In the genomic region with DNA sequence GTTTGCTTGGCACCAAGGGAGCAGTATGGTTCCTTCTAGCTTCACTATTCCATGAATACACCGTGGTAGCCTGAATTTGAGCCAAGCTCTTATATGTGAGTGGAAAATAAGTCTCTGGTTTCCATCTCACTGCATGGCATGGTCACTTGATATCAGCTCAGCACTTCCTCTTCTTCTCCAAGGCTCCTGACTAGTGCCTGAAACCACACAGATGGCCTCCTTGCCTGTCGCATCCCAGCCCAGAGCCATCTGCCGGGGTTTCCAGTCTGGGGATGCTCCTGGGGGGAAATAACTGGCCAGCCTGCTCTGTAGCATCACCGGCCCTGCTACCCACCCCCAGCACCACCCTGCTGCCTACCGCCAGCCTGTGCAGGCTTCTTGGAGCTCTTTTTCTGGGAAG, we compare ENCODE assay signal across 22 cellular contexts. TPM values are rescaled to one million over a fixed set of nuclear protein-coding genes. Genes with fewer than 3 reads are reported as not detected.
DNase-seq lines count a peak whose midpoint lies in the region; ATAC-seq and TF ChIP-seq lines count a peak whose summit lies in the region.
"Had no signal": no experiment of that assay in that cellular context is flagged by ENCODE, and none has a peak within 500 bp of the region (broad histone marks: within the 10 kb centered on the region; RNA-seq: fewer than 3 reads in every experiment).

No MANE protein-coding gene starts in this region.

- H3K27me3 ChIP-seq in neuronal stem cell (ENCODE audit: control insufficient read depth in 3 of 3, insufficient read depth in 3 of 3, low read depth in 1 of 3, low read length in 3 of 3): peaks cover 0 to 18% (median 0%) of the 10 kb centered on the region in 3 experiments
- H3K27me3 ChIP-seq: BLaER1 treated with 17β-estradiol and CSF1 and Interleukin-3, amounts not matched to agents 10 nM and 100 nM had no signal

- H2AFZ ChIP-seq in neuronal stem cell (ENCODE audit: low read length): no peak overlapping the region

- H3K27ac Mint-ChIP-seq in osteocyte (ENCODE audit: unreplicated experiment): no peak overlapping the region

- no peak overlapping the region for H2BK120ac ChIP-seq in neuronal stem cell (ENCODE audit: low read depth, low read length)

- no peak overlapping the region for H2AK5ac ChIP-seq in neuronal stem cell (ENCODE audit: low read depth, low read length)

- H3K4me2 ChIP-seq in neuronal stem cell (ENCODE audit: insufficient read depth, low read length, poor library complexity, severe bottlenecking): no peak overlapping the region

- no peak overlapping the region for H3K27ac ChIP-seq in neuronal stem cell (replicated peaks; ENCODE audit: low read length)
- H3K27ac ChIP-seq: BLaER1 treated with 17β-estradiol and CSF1 and Interleukin-3, amounts not matched to agents 10 nM and 100 nM had no signal

- WGBS in neuronal stem cell (ENCODE audit: extremely low coverage in 2 of 2, insufficient read length in 2 of 2, insufficient replicate concordance in 1 of 2), 2 donors: no CpG with 5 or more reads among the region's 5 CpGs

- H2BK15ac ChIP-seq in neuronal stem cell (ENCODE audit: low read length): peak overlapping the region; percentile 30

- no peaks in the 10 kb centered on the region for H3K9me3 Mint-ChIP-seq in osteocyte (ENCODE audit: unreplicated experiment)

- H3K18ac ChIP-seq in neuronal stem cell (ENCODE audit: low read length): no peak overlapping the region

- H3K4me3 Mint-ChIP-seq in osteocyte (ENCODE audit: unreplicated experiment): no peak overlapping the region
- H3K4me3 Mint-ChIP-seq: CD4-positive, alpha-beta memory T cell had no signal

- H3K9me3 ChIP-seq in neuronal stem cell (replicated peaks in 1 of 2; ENCODE audit: control insufficient read depth in 2 of 2, insufficient read depth in 1 of 2, low read depth in 1 of 2, low read length in 2 of 2): no peaks in the 10 kb centered on the region
- H3K9me3 ChIP-seq: BLaER1 treated with 17β-estradiol and CSF1 and Interleukin-3, amounts not matched to agents 10 nM and 100 nM had no signal

- H3K9ac ChIP-seq in neuronal stem cell (ENCODE audit: low read depth, low read length, poor library complexity): no peak overlapping the region
- H3K9ac ChIP-seq: BLaER1 treated with 17β-estradiol and CSF1 and Interleukin-3, amounts not matched to agents 10 nM and 100 nM had no signal

- no peaks in the 10 kb centered on the region for H3K36me3 ChIP-seq in neuronal stem cell (replicated peaks in 1 of 2; ENCODE audit: control insufficient read depth in 2 of 2, insufficient read depth in 2 of 2, low read length in 2 of 2)
- H3K36me3 ChIP-seq: BLaER1 treated with 17β-estradiol and CSF1 and Interleukin-3, amounts not matched to agents 10 nM and 100 nM had no signal

- H3K4me1 ChIP-seq in neuronal stem cell (ENCODE audit: control insufficient read depth in 2 of 2, insufficient read depth in 1 of 2, low read depth in 1 of 2, low read length in 2 of 2): peaks cover 0 to 1% of the 10 kb centered on the region in 2 donors

- H2BK12ac ChIP-seq in neuronal stem cell (ENCODE audit: low read length): no peak overlapping the region

- no peak overlapping the region for H3K14ac ChIP-seq in neuronal stem cell (ENCODE audit: low read length)

- no peaks in the 10 kb centered on the region for H3K79me1 ChIP-seq in neuronal stem cell (ENCODE audit: low read depth, low read length)

- H3K36me3 Mint-ChIP-seq in osteocyte (ENCODE audit: unreplicated experiment): no peaks in the 10 kb centered on the region
- H3K36me3 Mint-ChIP-seq: CD4-positive, alpha-beta memory T cell had no signal

- TF ChIP-seq CTCF in osteocyte (IDR thresholded peaks at IDR 0.05): no peak

- no peaks in the 10 kb centered on the region for H3K27me3 Mint-ChIP-seq in osteocyte (ENCODE audit: unreplicated experiment)

- no peak overlapping the region for H3K4me3 ChIP-seq in neuronal stem cell (ENCODE audit: low read length in 2 of 2)
- H3K4me3 ChIP-seq: BLaER1 treated with 17β-estradiol and CSF1 and Interleukin-3, amounts not matched to agents 10 nM and 100 nM had no signal

- ATAC-seq in SK-N-SH treated with all-trans-retinoic acid at 6 μM for 48 hours (peak; percentile 73), GM21825 (IDR thresholded peaks at IDR 0.05; ENCODE audit: unreplicated experiment) (no peak)
- ATAC-seq: HCT116, PC-3 had no signal

- no peak overlapping the region for H4K91ac ChIP-seq in neuronal stem cell (ENCODE audit: low read depth, low read length, poor library complexity)

- DNase-seq in NCI-H82 (lab: John Stamatoyannopoulos, UW) (peak; percentile 57), NCI-H82 treated with DMSO at 0.1 percent for 48 hours (lab: John Stamatoyannopoulos, UW; ENCODE audit: unreplicated experiment) (no peak), NCI-H2171 treated with DMSO at 0.1 percent for 48 hours (lab: John Stamatoyannopoulos, UW) (peak; percentile 76), neuronal stem cell (ENCODE audit: low spot score) (no peak), osteocyte (ENCODE audit: extremely low spot score, unreplicated experiment) (no peak)
- no peak for DNase-seq in activated T-cell treated with anti-CD3 and anti-CD28 coated beads, Interleukin-2, amount 50 U/mL, for 48 hours
- DNase-seq: 8988T; CD4-positive, alpha-beta memory T cell; DMS53; GDM1; GOT3; Kasumi-1; NCI-H1417 treated with DMSO at 0.1 percent for 48 hours; NCI-H1930; PC-3; Right ventricle myocardium superior; T-helper 2 cell had no signal

- no peak overlapping the region for H3K23ac ChIP-seq in neuronal stem cell (ENCODE audit: low read depth, low read length, poor library complexity)

- peaks cover 2% of the 10 kb centered on the region for H3K4me1 Mint-ChIP-seq in osteocyte (ENCODE audit: unreplicated experiment)
- H3K4me1 Mint-ChIP-seq: CD4-positive, alpha-beta memory T cell had no signal

- peak overlapping the region; percentile 26 for H2BK5ac ChIP-seq in neuronal stem cell (ENCODE audit: low read length)

- no peak overlapping the region for H3K4ac ChIP-seq in neuronal stem cell (ENCODE audit: low read length)

- no peak overlapping the region for H4K8ac ChIP-seq in neuronal stem cell (ENCODE audit: low read depth, low read length)

TF ChIP-seq in SK-N-SH treated with all-trans-retinoic acid at 6 μM for 48 hours, 23 proteins besides CTCF, POLR2A, EP300 and RAD21:
- TF ChIP-seq ESRRG (CRISPR knock-in tag; IDR thresholded peaks at IDR 0.05) (no peak), ZFP30 (CRISPR knock-in tag; IDR thresholded peaks at IDR 0.05) (no peak), RARB (CRISPR knock-in tag; IDR thresholded peaks at IDR 0.05) (no peak), TCF4 (CRISPR knock-in tag; IDR thresholded peaks at IDR 0.05; ENCODE audit: borderline replicate concordance) (no peak), ZNF565 (CRISPR knock-in tag; conservative IDR thresholded peaks at IDR 0.05; ENCODE audit: low read depth) (no peak), SNAI2 (CRISPR knock-in tag; IDR thresholded peaks at IDR 0.05) (no peak), ZNF70 (CRISPR knock-in tag; IDR thresholded peaks at IDR 0.05) (no peak), ZFP3 (CRISPR knock-in tag; IDR thresholded peaks at IDR 0.05) (no peak), OSR1 (CRISPR knock-in tag; IDR thresholded peaks at IDR 0.05) (no peak), BACH2 (CRISPR knock-in tag; IDR thresholded peaks at IDR 0.05; ENCODE audit: borderline replicate concordance) (no peak), PPARA (CRISPR knock-in tag; IDR thresholded peaks at IDR 0.05; ENCODE audit: borderline replicate concordance) (no peak)
- TF ChIP-seq, protein P1, sequence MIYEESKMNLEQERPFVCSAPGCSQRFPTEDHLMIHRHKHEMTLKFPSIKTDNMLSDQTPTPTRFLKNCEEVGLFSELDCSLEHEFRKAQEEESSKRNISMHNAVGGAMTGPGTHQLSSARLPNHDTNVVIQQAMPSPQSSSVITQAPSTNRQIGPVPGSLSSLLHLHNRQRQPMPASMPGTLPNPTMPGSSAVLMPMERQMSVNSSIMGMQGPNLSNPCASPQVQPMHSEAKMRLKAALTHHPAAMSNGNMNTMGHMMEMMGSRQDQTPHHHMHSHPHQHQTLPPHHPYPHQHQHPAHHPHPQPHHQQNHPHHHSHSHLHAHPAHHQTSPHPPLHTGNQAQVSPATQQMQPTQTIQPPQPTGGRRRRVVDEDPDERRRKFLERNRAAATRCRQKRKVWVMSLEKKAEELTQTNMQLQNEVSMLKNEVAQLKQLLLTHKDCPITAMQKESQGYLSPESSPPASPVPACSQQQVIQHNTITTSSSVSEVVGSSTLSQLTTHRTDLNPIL (CRISPR knock-in tag; IDR thresholded peaks at IDR 0.05; ENCODE audit: low read depth): no peak
TF ChIP-seq in SK-N-SH treated with all-trans-retinoic acid at 6 μM for 48 hours: peak in this region for 0.

RNA-seq across cellular contexts. Expression of gene MARCHF4, which starts 7.7 kb away (rescaled TPM):
- polyA plus RNA-seq in neuronal stem cell (2013, experiment 1 of 2): 1.4 TPM
- 1.3 TPM for polyA plus RNA-seq in neuronal stem cell (2013, experiment 2 of 2)
- total RNA-seq in osteocyte: 1.3 TPM in 2 replicates
- total RNA-seq: CD4-positive, alpha-beta memory T cell; Right ventricle myocardium superior; SK-MEL-5 had no signal
- polyA plus RNA-seq: CD4-positive, alpha-beta memory T cell had no signal

RNA-seq across cellular contexts. Expression of gene SMARCAL1, which starts 32.3 kb away (rescaled TPM):
- 13.5 TPM for polyA plus RNA-seq in neuronal stem cell (2013, experiment 1 of 2)
- polyA plus RNA-seq in neuronal stem cell (2013, experiment 2 of 2): 14.6 TPM
- total RNA-seq in osteocyte: 23.6 and 25.2 TPM in 2 replicates

Comparison
In these comparisons a context has a peak if more than half of its experiments do, and no peak if none do; other contexts are left out.
1. DNase-seq: peak in NCI-H82 (single experiment) and NCI-H2171 treated with DMSO at 0.1 percent for 48 hours (single experiment); none in NCI-H82 treated with DMSO at 0.1 percent for 48 hours (single experiment), neuronal stem cell (single experiment), activated T-cell treated with anti-CD3 and anti-CD28 coated beads, Interleukin-2, amount 50 U/mL, for 48 hours (0 of 2) and osteocyte (single experiment).